10 cellular contexts compared by ENCODE assay signal in genomic region chr12:117032593-117033381, GRCh38.
DNase-seq lines count a peak whose midpoint lies in the region; ATAC-seq and TF ChIP-seq lines count a peak whose summit lies in the region.
"Had no signal": no experiment of that assay in that cellular context is flagged by ENCODE, and none has a peak within 500 bp of the region (broad histone marks: within the 10 kb centered on the region; RNA-seq: fewer than 3 reads in every experiment).

No MANE protein-coding gene starts in this region.

- intact Hi-C loops in activated B cell treated with CpG ODN at 0.5 μM for 24 hours (cut with micrococcal nuclease) (no loop called here), spleen (cut with DNase I; ENCODE audit: low total_unique reads) (no loop called here)

- 0 out of 2 replicates have a peak, but pooled peaks have one; percentile 13 for TF ChIP-seq CTCF in Loucy (conservative IDR thresholded peaks at IDR 0.05; ENCODE audit: low read length)
- no peak for TF ChIP-seq CTCF in activated B cell treated with CpG ODN at 0.5 μM for 24 hours (IDR thresholded peaks at IDR 0.05)
- TF ChIP-seq CTCF in spleen (IDR thresholded peaks at IDR 0.05 in 8 of 11, conservative IDR thresholded peaks at IDR 0.05 in 3 of 11), result no peak

- H3K36me3 Mint-ChIP-seq in activated B cell treated with CpG ODN at 0.5 μM for 24 hours (ENCODE audit: low read depth) (peaks cover 26% of the 10 kb centered on the region), T-cell (peaks cover 19% of the 10 kb centered on the region)
- H3K36me3 Mint-ChIP-seq: activated CD4-positive, alpha-beta memory T cell treated with anti-CD3 and anti-CD28 coated beads for 36 hours had no signal

- no peak overlapping the region for H3K27ac ChIP-seq in spleen

- 23 to 47% (median 29%) methylated on average over 21 to 34 of the region's 34 CpGs for WGBS in spleen, 5 donors

- H3K4me1 ChIP-seq in Loucy (ENCODE audit: insufficient read depth, low read length, poor library complexity, severe bottlenecking) (peaks cover 3% of the 10 kb centered on the region), spleen (peaks cover 0 to 15% (median 8%) of the 10 kb centered on the region in 6 donors)

- H2AFZ ChIP-seq in Loucy (ENCODE audit: low read length), result no peak overlapping the region

- H3K9me2 ChIP-seq in Loucy (replicated peaks; ENCODE audit: low read depth, low read length), result no peaks in the 10 kb centered on the region

- no peaks in the 10 kb centered on the region for H3K79me2 ChIP-seq in Loucy (ENCODE audit: insufficient read depth, low read length)

- peak; percentile 14 for DNase-seq in activated B cell treated with CpG ODN at 0.5 μM for 24 hours
- DNase-seq in iPS-NIHi11 (ENCODE audit: low spot score), result peak; percentile 43
- peak; percentile 68 for DNase-seq in spleen
- no peak for DNase-seq in T-cell
- DNase-seq: activated CD4-positive, alpha-beta memory T cell treated with anti-CD3 and anti-CD28 coated beads for 36 hours; effector memory CD4-positive, alpha-beta T cell; NCI-H524 treated with DMSO at 0.1 percent for 48 hours had no signal

- no peak overlapping the region for H3K9ac ChIP-seq in Loucy (ENCODE audit: low read depth, low read length, poor library complexity, severe bottlenecking)

- no peak for TF ChIP-seq POLR2A in spleen (IDR thresholded peaks at IDR 0.05)

- POLR2A ChIA-PET in activated B cell treated with CpG ODN at 0.5 μM for 24 hours (lab: Charles Lee), result no interaction called here
- POLR2A ChIA-PET in T-cell (lab: Charles Lee), result no interaction called here

- H3K36me3 ChIP-seq in Loucy (ENCODE audit: insufficient read depth, low read length), result peaks cover 31% of the 10 kb centered on the region; the same call in 1 of the 2 replicates
- peaks cover 0 to 62% (median 26%) of the 10 kb centered on the region in 6 donors for H3K36me3 ChIP-seq in spleen

- H4K20me1 ChIP-seq in Loucy (ENCODE audit: insufficient read depth, low read length, poor library complexity, severe bottlenecking), result no peaks in the 10 kb centered on the region

- H3K27me3 ChIP-seq in Loucy (ENCODE audit: insufficient read depth, low read length, poor library complexity, severe bottlenecking) (no peaks in the 10 kb centered on the region), spleen (replicated peaks in 1 of 7) (peaks cover 0 to 45% (median 0%) of the 10 kb centered on the region in 7 donors)

- H3K9me3 ChIP-seq in Loucy (ENCODE audit: insufficient read depth, low read depth, low read length) (no peaks in the 10 kb centered on the region), spleen (no peaks in the 10 kb centered on the region)

- no peak overlapping the region for H3K4me2 ChIP-seq in Loucy (ENCODE audit: low read depth, low read length, poor library complexity, severe bottlenecking)

- peak; percentile 28 for ATAC-seq in activated B cell treated with CpG ODN at 0.5 μM for 24 hours (ENCODE audit: low read depth)
- no peak for ATAC-seq in GM19351 (IDR thresholded peaks at IDR 0.05; ENCODE audit: unreplicated experiment)
- ATAC-seq in T-cell (replicated peaks in 1 of 4), result no peak
- ATAC-seq in GM18867 (IDR thresholded peaks at IDR 0.05; ENCODE audit: unreplicated experiment), result no peak

- peaks cover 14% of the 10 kb centered on the region for H3K27me3 Mint-ChIP-seq in activated B cell treated with CpG ODN at 0.5 μM for 24 hours
- H3K27me3 Mint-ChIP-seq in T-cell, result peaks cover 7% of the 10 kb centered on the region in 2 donors

- H3K4me1 Mint-ChIP-seq in activated B cell treated with CpG ODN at 0.5 μM for 24 hours, result peaks cover 21% of the 10 kb centered on the region
- H3K4me1 Mint-ChIP-seq in T-cell, result peaks cover 0 to 5% (median 2%) of the 10 kb centered on the region in 3 donors

- H3K9me3 Mint-ChIP-seq in activated B cell treated with CpG ODN at 0.5 μM for 24 hours (no peaks in the 10 kb centered on the region), T-cell (no peaks in the 10 kb centered on the region)
- H3K9me3 Mint-ChIP-seq: activated CD4-positive, alpha-beta memory T cell treated with anti-CD3 and anti-CD28 coated beads for 36 hours had no signal

- CTCF ChIA-PET in activated B cell treated with CpG ODN at 0.5 μM for 24 hours (lab: Charles Lee), result no interaction called here
- CTCF ChIA-PET in T-cell (lab: Charles Lee), result no interaction called here

- H3K4me3 ChIP-seq in Loucy (ENCODE audit: low read length, poor library complexity, severe bottlenecking) (no peak overlapping the region), spleen (peak overlapping the region in 1 of 8 donors; percentile 6)

- H3K4me3 Mint-ChIP-seq in activated B cell treated with CpG ODN at 0.5 μM for 24 hours (peak overlapping the region; percentile 25), T-cell (no peak overlapping the region)
- H3K4me3 Mint-ChIP-seq: activated CD4-positive, alpha-beta memory T cell treated with anti-CD3 and anti-CD28 coated beads for 36 hours had no signal

- H3F3A ChIP-seq in Loucy (ENCODE audit: low read depth), result no peaks in the 10 kb centered on the region

- H3K27ac Mint-ChIP-seq in activated B cell treated with CpG ODN at 0.5 μM for 24 hours (no peak overlapping the region), T-cell (no peak overlapping the region)
- H3K27ac Mint-ChIP-seq: activated CD4-positive, alpha-beta memory T cell treated with anti-CD3 and anti-CD28 coated beads for 36 hours had no signal

Comparison
In these comparisons a context has a peak if more than half of its experiments do, and no peak if none do; other contexts are left out.
1. DNase-seq: peak in activated B cell treated with CpG ODN at 0.5 μM for 24 hours (single experiment), iPS-NIHi11 (single experiment) and spleen (single experiment); none in T-cell (0 of 34).